36 cellular contexts compared by ENCODE assay signal in the genomic region with DNA sequence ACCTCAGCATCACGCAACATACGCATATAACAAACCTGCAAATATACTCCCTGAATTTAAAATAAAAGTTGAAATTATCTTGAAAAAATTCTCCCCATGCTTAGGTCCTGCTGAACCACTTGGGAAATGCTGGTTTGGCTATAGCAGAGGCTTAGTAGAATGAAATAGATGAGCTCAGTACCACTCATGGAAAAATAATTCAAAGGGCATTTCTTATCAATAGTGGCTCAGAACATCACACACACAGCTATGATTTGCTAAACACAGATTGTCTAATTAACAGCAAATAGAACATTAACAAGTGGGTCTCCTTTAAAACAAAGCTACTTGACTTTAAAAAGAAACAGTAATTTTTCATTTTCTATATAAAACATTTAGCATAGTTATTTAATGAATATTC. TPM values are rescaled to one million over a fixed set of nuclear protein-coding genes. Genes with fewer than 3 reads are reported as not detected.
"Had no signal": no experiment of that assay in that cellular context is flagged by ENCODE, and none has a peak within 500 bp of the region (broad histone marks: within the 10 kb centered on the region; RNA-seq: fewer than 3 reads in every experiment).

No MANE protein-coding gene starts in this region.

- H3K36me3 ChIP-seq: MG63 had no signal

- H3K4me3 ChIP-seq: MG63 had no signal

- H3K9me3 ChIP-seq: MG63 had no signal

- DNase-seq: Karpas-422, Kasumi-1, MG63, MM.1S, MV-4-11, NCI-H1048, NCI-H1092, NCI-H1092 treated with DMSO at 0.1 percent for 48 hours, NCI-H1105, NCI-H1105 treated with DMSO at 0.1 percent for 48 hours, NCI-H1417, NCI-H1417 treated with DMSO at 0.1 percent for 48 hours, NCI-H1436, NCI-H1436 treated with DMSO at 0.1 percent for 48 hours, NCI-H146, NCI-H1694, NCI-H1694 treated with DMSO at 0.1 percent for 48 hours, NCI-H187, NCI-H187 treated with DMSO at 0.1 percent for 48 hours, NCI-H1930, NCI-H2029, NCI-H2029 treated with DMSO at 0.1 percent for 48 hours, NCI-H2081, NCI-H2081 treated with DMSO at 0.1 percent for 48 hours, NCI-H2107, NCI-H2171, NCI-H2171 treated with DMSO at 0.1 percent for 48 hours, NCI-H2227 treated with DMSO at 0.1 percent for 48 hours, NCI-H226, NCI-H345, NCI-H446, NCI-H446 treated with DMSO at 0.1 percent for 48 hours, NCI-H510A, NCI-H510A treated with DMSO at 0.1 percent for 48 hours had no signal

RNA-seq across cellular contexts. Expression of gene ELMOD1, which starts 21.5 kb away (rescaled TPM):
- total RNA-seq: MCF 10A, NCI-H460 had no signal
